Comparison of ENCODE assay signal across 1 cellular context in the genomic region with DNA sequence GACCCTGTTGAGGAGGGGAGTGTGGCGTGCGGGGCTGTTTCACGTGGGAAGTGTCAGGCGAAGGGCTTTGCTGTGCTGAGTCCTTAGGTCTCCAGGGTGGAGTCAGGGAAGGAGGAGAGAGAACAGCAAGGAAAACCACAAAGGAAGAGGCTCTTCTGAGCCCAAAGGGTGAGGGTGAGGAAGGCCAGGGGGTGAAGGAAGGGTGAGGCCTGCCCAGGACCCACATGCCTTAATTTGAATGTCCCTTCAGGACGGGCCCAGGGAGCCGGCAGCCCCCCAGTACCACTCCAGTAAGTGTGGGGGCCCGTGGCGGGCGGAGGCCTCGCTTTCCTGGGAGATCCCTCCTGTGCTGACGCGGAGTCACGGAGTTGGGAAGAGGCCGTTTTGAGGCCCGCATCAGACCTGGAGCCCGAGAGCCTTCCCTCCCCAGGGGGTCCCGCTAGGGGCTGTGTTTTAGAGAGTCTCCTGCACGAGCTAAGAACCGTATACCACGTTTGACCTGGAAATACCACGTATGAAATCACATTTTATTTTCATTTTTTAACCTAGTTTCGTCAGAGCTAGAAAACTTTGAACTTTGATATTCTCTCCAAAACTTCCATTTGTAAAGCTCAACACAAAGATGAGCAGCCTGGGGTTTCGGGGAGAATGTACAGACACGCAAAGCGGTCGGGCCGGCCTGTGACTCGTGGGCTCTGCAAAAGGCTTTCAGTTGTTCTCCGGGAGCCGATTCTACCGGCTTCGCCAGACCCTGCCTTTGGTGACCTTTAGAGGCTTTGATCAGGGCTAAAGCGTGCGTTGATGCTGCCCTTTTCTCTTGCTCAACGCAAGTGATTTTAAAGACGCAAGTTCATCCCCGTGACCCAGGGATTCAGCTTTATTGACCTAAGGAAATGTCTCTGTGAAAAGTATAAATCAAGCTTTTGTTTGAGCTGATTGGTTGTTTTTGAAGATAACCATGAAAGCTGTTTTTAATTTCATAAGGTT.
TF ChIP-seq lines count a peak whose summit lies in the region.

No MANE protein-coding gene starts in this region.

TF ChIP-seq in SK-N-SH treated with all-trans-retinoic acid at 6 μM for 48 hours, 23 proteins besides CTCF, POLR2A, EP300 and RAD21 (continued from another document):
- no peak for TF ChIP-seq POU6F1 (CRISPR knock-in tag; IDR thresholded peaks at IDR 0.05; ENCODE audit: borderline replicate concordance, low read depth)
- TF ChIP-seq CREB5 (CRISPR knock-in tag; IDR thresholded peaks at IDR 0.05; ENCODE audit: low read depth): no peak
- no peak for TF ChIP-seq ESRRG (CRISPR knock-in tag; IDR thresholded peaks at IDR 0.05)
- TF ChIP-seq ZFP3 (CRISPR knock-in tag; IDR thresholded peaks at IDR 0.05): no peak
- TF ChIP-seq, protein P1, sequence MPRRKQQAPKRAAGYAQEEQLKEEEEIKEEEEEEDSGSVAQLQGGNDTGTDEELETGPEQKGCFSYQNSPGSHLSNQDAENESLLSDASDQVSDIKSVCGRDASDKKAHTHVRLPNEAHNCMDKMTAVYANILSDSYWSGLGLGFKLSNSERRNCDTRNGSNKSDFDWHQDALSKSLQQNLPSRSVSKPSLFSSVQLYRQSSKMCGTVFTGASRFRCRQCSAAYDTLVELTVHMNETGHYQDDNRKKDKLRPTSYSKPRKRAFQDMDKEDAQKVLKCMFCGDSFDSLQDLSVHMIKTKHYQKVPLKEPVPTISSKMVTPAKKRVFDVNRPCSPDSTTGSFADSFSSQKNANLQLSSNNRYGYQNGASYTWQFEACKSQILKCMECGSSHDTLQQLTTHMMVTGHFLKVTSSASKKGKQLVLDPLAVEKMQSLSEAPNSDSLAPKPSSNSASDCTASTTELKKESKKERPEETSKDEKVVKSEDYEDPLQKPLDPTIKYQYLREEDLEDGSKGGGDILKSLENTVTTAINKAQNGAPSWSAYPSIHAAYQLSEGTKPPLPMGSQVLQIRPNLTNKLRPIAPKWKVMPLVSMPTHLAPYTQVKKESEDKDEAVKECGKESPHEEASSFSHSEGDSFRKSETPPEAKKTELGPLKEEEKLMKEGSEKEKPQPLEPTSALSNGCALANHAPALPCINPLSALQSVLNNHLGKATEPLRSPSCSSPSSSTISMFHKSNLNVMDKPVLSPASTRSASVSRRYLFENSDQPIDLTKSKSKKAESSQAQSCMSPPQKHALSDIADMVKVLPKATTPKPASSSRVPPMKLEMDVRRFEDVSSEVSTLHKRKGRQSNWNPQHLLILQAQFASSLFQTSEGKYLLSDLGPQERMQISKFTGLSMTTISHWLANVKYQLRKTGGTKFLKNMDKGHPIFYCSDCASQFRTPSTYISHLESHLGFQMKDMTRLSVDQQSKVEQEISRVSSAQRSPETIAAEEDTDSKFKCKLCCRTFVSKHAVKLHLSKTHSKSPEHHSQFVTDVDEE (CRISPR knock-in tag; IDR thresholded peaks at IDR 0.05): no peak
- TF ChIP-seq ARNTL (CRISPR knock-in tag; IDR thresholded peaks at IDR 0.05; ENCODE audit: borderline replicate concordance, low read depth): no peak
